9 cellular contexts compared by ENCODE assay signal in genomic region chr2:230902180-230902899, GRCh38. TPM values are rescaled to one million over a fixed set of nuclear protein-coding genes. Genes with fewer than 3 reads are reported as not detected.
DNase-seq lines count a peak whose midpoint lies in the region; ATAC-seq and TF ChIP-seq lines count a peak whose summit lies in the region.
"Had no signal": no experiment of that assay in that cellular context is flagged by ENCODE, and none has a peak within 500 bp of the region (broad histone marks: within the 10 kb centered on the region; RNA-seq: fewer than 3 reads in every experiment).

No MANE protein-coding gene starts in this region.

- peak overlapping the region; percentile 45 for H3K4me3 ChIP-seq in GM23338
- no peak overlapping the region for H3K4me3 ChIP-seq in MM.1S (ENCODE audit: low read length)
- no peak overlapping the region for H3K4me3 ChIP-seq in breast epithelium
- H3K4me3 ChIP-seq: BLaER1 treated with 17β-estradiol and CSF1 and Interleukin-3, amounts not matched to agents 10 nM and 100 nM had no signal

- no peaks in the 10 kb centered on the region for H3K9me3 ChIP-seq in MM.1S (replicated peaks; ENCODE audit: insufficient read depth, low read length)
- no peaks in the 10 kb centered on the region for H3K9me3 ChIP-seq in breast epithelium
- H3K9me3 ChIP-seq: BLaER1 treated with 17β-estradiol and CSF1 and Interleukin-3, amounts not matched to agents 10 nM and 100 nM had no signal

- H3K4me2 ChIP-seq in GM23338 (peak overlapping the region; percentile 74), MM.1S (ENCODE audit: low read depth, low read length) (no peak overlapping the region)
- H3K4me2 ChIP-seq: BLaER1 treated with 17β-estradiol and CSF1 and Interleukin-3, amounts not matched to agents 10 nM and 100 nM had no signal

- H3K27me3 Mint-ChIP-seq in GM23338 (ENCODE audit: insufficient read depth, low read depth, poor library complexity) = peaks cover 19% of the 10 kb centered on the region
- H3K27me3 Mint-ChIP-seq in T-helper 2 cell treated with Interferon-gamma antibody and Interleukin-4, amounts not matched to agents 5 μg/mL and 100 μg/mL, for 36 hours (ENCODE audit: low read depth) = peaks cover 15% of the 10 kb centered on the region
- no peaks in the 10 kb centered on the region for H3K27me3 Mint-ChIP-seq in stimulated activated naive CD8-positive, alpha-beta T cell treated with anti-CD3 and anti-CD28 coated beads, Interleukin-15, amount 100 ng/mL, for 72 hours

- TF ChIP-seq CTCF in GM23338 (conservative IDR thresholded peaks at IDR 0.05; ENCODE audit: low read depth in 2 of 2) (peak; percentile 93 to 99), MM.1S (IDR thresholded peaks at IDR 0.05; ENCODE audit: low read length) (peak; percentile 84), breast epithelium (IDR thresholded peaks at IDR 0.05) (peak in 2 of 3 donors; percentile 40 to 50)

- H4K20me1 ChIP-seq in GM23338 (replicated peaks; ENCODE audit: insufficient read depth) = no peaks in the 10 kb centered on the region
- H4K20me1 ChIP-seq in MM.1S (ENCODE audit: insufficient read depth, low read length) = no peaks in the 10 kb centered on the region
- H4K20me1 ChIP-seq: BLaER1 treated with 17β-estradiol and CSF1 and Interleukin-3, amounts not matched to agents 10 nM and 100 nM had no signal

- no peaks in the 10 kb centered on the region for H3K79me2 ChIP-seq in GM23338 (replicated peaks; ENCODE audit: insufficient read depth)
- H3K79me2 ChIP-seq in MM.1S (ENCODE audit: low read length) = no peaks in the 10 kb centered on the region

- ATAC-seq in GM23338 = peak; percentile 86
- ATAC-seq in stimulated activated naive CD8-positive, alpha-beta T cell treated with anti-CD3 and anti-CD28 coated beads, Interleukin-15, amount 100 ng/mL, for 72 hours = peak; percentile 38

- H3K27ac Mint-ChIP-seq in GM23338 = peak overlapping the region; percentile 90
- H3K27ac Mint-ChIP-seq in T-helper 2 cell treated with Interferon-gamma antibody and Interleukin-4, amounts not matched to agents 5 μg/mL and 100 μg/mL, for 36 hours = no peak overlapping the region
- no peak overlapping the region for H3K27ac Mint-ChIP-seq in stimulated activated naive CD8-positive, alpha-beta T cell treated with anti-CD3 and anti-CD28 coated beads, Interleukin-15, amount 100 ng/mL, for 72 hours

- H3K9me3 Mint-ChIP-seq in GM23338 = no peaks in the 10 kb centered on the region
- H3K9me3 Mint-ChIP-seq in T-helper 2 cell treated with Interferon-gamma antibody and Interleukin-4, amounts not matched to agents 5 μg/mL and 100 μg/mL, for 36 hours = no peaks in the 10 kb centered on the region
- no peaks in the 10 kb centered on the region for H3K9me3 Mint-ChIP-seq in stimulated activated naive CD8-positive, alpha-beta T cell treated with anti-CD3 and anti-CD28 coated beads, Interleukin-15, amount 100 ng/mL, for 72 hours

- H2AFZ ChIP-seq in GM23338 (0 out of 2 replicates have a peak overlapping the region, but pooled peaks have one; percentile 15), MM.1S (ENCODE audit: low read length) (no peak overlapping the region)

- DNase-seq in NCI-H1436 (lab: John Stamatoyannopoulos, UW) (peak; percentile 57), NCI-H1436 treated with DMSO at 0.1 percent for 48 hours (lab: John Stamatoyannopoulos, UW) (no peak), GM23338 (ENCODE audit: low spot score) (peak; percentile 89), MM.1S (peak; percentile 69), breast epithelium (ENCODE audit: low spot score in 2 of 2) (peak in 1 of 2 donors; percentile 52), left kidney (ENCODE audit: low read depth, low spot score) (peak; percentile 85)
- DNase-seq in T-helper 2 cell treated with Interferon-gamma antibody and Interleukin-4, amounts not matched to agents 5 μg/mL and 100 μg/mL, for 36 hours (ENCODE audit: low spot score) = peak; percentile 44
- DNase-seq in stimulated activated naive CD8-positive, alpha-beta T cell treated with anti-CD3 and anti-CD28 coated beads, Interleukin-15, amount 100 ng/mL, for 72 hours = peak; percentile 62 to 72

- H3F3A ChIP-seq in GM23338 (replicated peaks; ENCODE audit: low read depth) = no peaks in the 10 kb centered on the region
- no peaks in the 10 kb centered on the region for H3F3A ChIP-seq in MM.1S (ENCODE audit: insufficient read depth, low read length)

- H3K4me3 Mint-ChIP-seq in GM23338 = peak overlapping the region; percentile 51
- no peak overlapping the region for H3K4me3 Mint-ChIP-seq in T-helper 2 cell treated with Interferon-gamma antibody and Interleukin-4, amounts not matched to agents 5 μg/mL and 100 μg/mL, for 36 hours
- peak overlapping the region in 1 of 2 donors; percentile 16 for H3K4me3 Mint-ChIP-seq in stimulated activated naive CD8-positive, alpha-beta T cell treated with anti-CD3 and anti-CD28 coated beads, Interleukin-15, amount 100 ng/mL, for 72 hours

- no peak for TF ChIP-seq POLR2A in breast epithelium (IDR thresholded peaks at IDR 0.05)

- H3K9ac ChIP-seq in MM.1S (ENCODE audit: low read length) = no peak overlapping the region
- H3K9ac ChIP-seq: BLaER1 treated with 17β-estradiol and CSF1 and Interleukin-3, amounts not matched to agents 10 nM and 100 nM had no signal

- no peaks in the 10 kb centered on the region for H3K36me3 ChIP-seq in GM23338 (ENCODE audit: insufficient read depth)
- no peaks in the 10 kb centered on the region for H3K36me3 ChIP-seq in MM.1S (replicated peaks; ENCODE audit: insufficient read depth, low read length)
- H3K36me3 ChIP-seq in breast epithelium = no peaks in the 10 kb centered on the region
- H3K36me3 ChIP-seq: BLaER1 treated with 17β-estradiol and CSF1 and Interleukin-3, amounts not matched to agents 10 nM and 100 nM had no signal

- intact Hi-C loops in breast epithelium (cut with DNase I; ENCODE audit: low total_unique reads) = no loop called here

- peaks cover 37% of the 10 kb centered on the region for H3K4me1 ChIP-seq in GM23338 (ENCODE audit: insufficient read depth)
- H3K4me1 ChIP-seq in MM.1S (ENCODE audit: low read length) = peaks cover 11% of the 10 kb centered on the region
- H3K4me1 ChIP-seq in breast epithelium = no peaks in the 10 kb centered on the region

- no peaks in the 10 kb centered on the region for H3K36me3 Mint-ChIP-seq in GM23338 (ENCODE audit: low read depth)
- H3K36me3 Mint-ChIP-seq in T-helper 2 cell treated with Interferon-gamma antibody and Interleukin-4, amounts not matched to agents 5 μg/mL and 100 μg/mL, for 36 hours (ENCODE audit: low read depth) = no peaks in the 10 kb centered on the region

- H3K27ac ChIP-seq in GM23338 (ENCODE audit: low read depth) (peak overlapping the region; percentile 73; the same call in 1 of the 2 replicates), MM.1S (ENCODE audit: low read length) (no peak overlapping the region), breast epithelium (no peak overlapping the region)
- H3K27ac ChIP-seq: BLaER1 treated with 17β-estradiol and CSF1 and Interleukin-3, amounts not matched to agents 10 nM and 100 nM had no signal

- no peaks in the 10 kb centered on the region for H3K9me2 ChIP-seq in GM23338 (ENCODE audit: insufficient read depth)
- H3K9me2 ChIP-seq in MM.1S (replicated peaks; ENCODE audit: insufficient read depth, low read length) = no peaks in the 10 kb centered on the region

- H3K27me3 ChIP-seq in GM23338 (ENCODE audit: insufficient read depth) = no peaks in the 10 kb centered on the region
- no peaks in the 10 kb centered on the region for H3K27me3 ChIP-seq in MM.1S (replicated peaks; ENCODE audit: insufficient read depth, low read length)
- H3K27me3 ChIP-seq in breast epithelium = no peaks in the 10 kb centered on the region
- H3K27me3 ChIP-seq: BLaER1 treated with 17β-estradiol and CSF1 and Interleukin-3, amounts not matched to agents 10 nM and 100 nM had no signal

- peaks cover 56% of the 10 kb centered on the region for H3K4me1 Mint-ChIP-seq in GM23338
- H3K4me1 Mint-ChIP-seq in T-helper 2 cell treated with Interferon-gamma antibody and Interleukin-4, amounts not matched to agents 5 μg/mL and 100 μg/mL, for 36 hours (ENCODE audit: low read depth) = peaks cover 16% of the 10 kb centered on the region
- H3K4me1 Mint-ChIP-seq in stimulated activated naive CD8-positive, alpha-beta T cell treated with anti-CD3 and anti-CD28 coated beads, Interleukin-15, amount 100 ng/mL, for 72 hours = peaks cover 95% of the 10 kb centered on the region

TF ChIP-seq in GM23338, 12 proteins besides CTCF, POLR2A, EP300 and RAD21 (continues in another document):
- TF ChIP-seq, protein P1, sequence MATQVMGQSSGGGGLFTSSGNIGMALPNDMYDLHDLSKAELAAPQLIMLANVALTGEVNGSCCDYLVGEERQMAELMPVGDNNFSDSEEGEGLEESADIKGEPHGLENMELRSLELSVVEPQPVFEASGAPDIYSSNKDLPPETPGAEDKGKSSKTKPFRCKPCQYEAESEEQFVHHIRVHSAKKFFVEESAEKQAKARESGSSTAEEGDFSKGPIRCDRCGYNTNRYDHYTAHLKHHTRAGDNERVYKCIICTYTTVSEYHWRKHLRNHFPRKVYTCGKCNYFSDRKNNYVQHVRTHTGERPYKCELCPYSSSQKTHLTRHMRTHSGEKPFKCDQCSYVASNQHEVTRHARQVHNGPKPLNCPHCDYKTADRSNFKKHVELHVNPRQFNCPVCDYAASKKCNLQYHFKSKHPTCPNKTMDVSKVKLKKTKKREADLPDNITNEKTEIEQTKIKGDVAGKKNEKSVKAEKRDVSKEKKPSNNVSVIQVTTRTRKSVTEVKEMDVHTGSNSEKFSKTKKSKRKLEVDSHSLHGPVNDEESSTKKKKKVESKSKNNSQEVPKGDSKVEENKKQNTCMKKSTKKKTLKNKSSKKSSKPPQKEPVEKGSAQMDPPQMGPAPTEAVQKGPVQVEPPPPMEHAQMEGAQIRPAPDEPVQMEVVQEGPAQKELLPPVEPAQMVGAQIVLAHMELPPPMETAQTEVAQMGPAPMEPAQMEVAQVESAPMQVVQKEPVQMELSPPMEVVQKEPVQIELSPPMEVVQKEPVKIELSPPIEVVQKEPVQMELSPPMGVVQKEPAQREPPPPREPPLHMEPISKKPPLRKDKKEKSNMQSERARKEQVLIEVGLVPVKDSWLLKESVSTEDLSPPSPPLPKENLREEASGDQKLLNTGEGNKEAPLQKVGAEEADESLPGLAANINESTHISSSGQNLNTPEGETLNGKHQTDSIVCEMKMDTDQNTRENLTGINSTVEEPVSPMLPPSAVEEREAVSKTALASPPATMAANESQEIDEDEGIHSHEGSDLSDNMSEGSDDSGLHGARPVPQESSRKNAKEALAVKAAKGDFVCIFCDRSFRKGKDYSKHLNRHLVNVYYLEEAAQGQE (IDR thresholded peaks at IDR 0.05; ENCODE audit: unreplicated experiment) = no peak
- 0 out of 2 replicates have a peak, but pooled peaks have one; percentile 8 for TF ChIP-seq ZNF114 (CRISPR knock-in tag; IDR thresholded peaks at IDR 0.05)

RNA-seq across cellular contexts. Expression of gene GPR55, which starts 22.7 kb away (rescaled TPM):
- not detected in 2 replicates for total RNA-seq in GM23338 (2014; rRNA removed; shearing (Covaris generic))
- polyA plus RNA-seq in GM23338 (2016; fragmentation: Nextera tagmentation; extraction: Ambion mirVana) = not detected in 2 replicates
- under 1 TPM in 2 of 3 donors, not detected in 1; 0.16 to 0.44 TPM for total RNA-seq in breast epithelium

RNA-seq across cellular contexts. Expression of gene ITM2C, which starts 37.6 kb away (rescaled TPM):
- total RNA-seq in GM23338 (2014; rRNA removed; shearing (Covaris generic)) = 314 and 367 TPM in 2 replicates
- polyA plus RNA-seq in GM23338 (2016; fragmentation: Nextera tagmentation; extraction: Ambion mirVana) = 240 and 241 TPM in 2 replicates
- total RNA-seq in breast epithelium = 10 to 100 TPM; 24.5 to 46.2 (median 36.3) TPM

Comparison
In these comparisons a context has a peak if more than half of its experiments do, and no peak if none do; other contexts are left out.
1. CTCF ChIP-seq: peak in every context shown above with its lines; median percentile 96 in GM23338; 84 in MM.1S; 45 in breast epithelium.